ENCODE assay signal across 14 cellular contexts in genomic region chr13:106513025-106513424, GRCh38. TPM values are rescaled to one million over a fixed set of nuclear protein-coding genes. Genes with fewer than 3 reads are reported as not detected.
DNase-seq lines count a peak whose midpoint lies in the region; ATAC-seq and TF ChIP-seq lines count a peak whose summit lies in the region.
"Had no signal": no experiment of that assay in that cellular context is flagged by ENCODE, and none has a peak within 500 bp of the region (broad histone marks: within the 10 kb centered on the region; RNA-seq: fewer than 3 reads in every experiment).

No MANE protein-coding gene starts in this region.

- H3K27ac Mint-ChIP-seq in activated T-helper 2 cell treated with anti-CD3 and anti-CD28 coated beads, Interferon-gamma antibody, Interleukin-2, Interleukin-4, amounts not matched to agents 10 μg/mL and 5 μg/mL and 100 μg/mL, durations not matched to agents 14 hours and 24 hours and 36 hours: no peak overlapping the region
- H3K27ac Mint-ChIP-seq: activated CD4-positive, alpha-beta T cell treated with anti-CD3 and anti-CD28 coated beads for 36 hours; T-cell had no signal

- CTCF ChIA-PET in HEK293T (lab: Yijun Ruan, JAX): no interaction called here

- peak overlapping the region; percentile 6 for H3K27ac ChIP-seq in angular gyrus (ENCODE audit: low read depth, low read length)
- H3K27ac ChIP-seq: C4-2B had no signal

- peak overlapping the region; percentile 26 for H3K4me2 ChIP-seq in skeletal muscle satellite cell (ENCODE audit: low read length)

- TF ChIP-seq CTCF in GM13976 (IDR thresholded peaks at IDR 0.05; ENCODE audit: borderline replicate concordance, control extremely low read depth, extremely low read depth, insufficient read depth, missing control alignments): no peak

- no peak for DNase-seq in HEK293T (ENCODE audit: extremely low spot score)
- DNase-seq in foreskin melanocyte: peak; percentile 61
- DNase-seq in GM13976 (ENCODE audit: low spot score): no peak
- DNase-seq in activated T-cell treated with anti-CD3 and anti-CD28 coated beads, Interleukin-2, amount 50 U/mL, for 4 hours: no peak
- no peak for DNase-seq in activated T-helper 2 cell treated with anti-CD3 and anti-CD28 coated beads, Interferon-gamma antibody, Interleukin-2, Interleukin-4, amounts not matched to agents 10 μg/mL and 5 μg/mL and 100 μg/mL, durations not matched to agents 14 hours and 24 hours and 36 hours (ENCODE audit: low spot score)
- DNase-seq: activated CD4-positive, alpha-beta T cell treated with anti-CD3 and anti-CD28 coated beads for 36 hours; H7; NCI-H2227 treated with DMSO at 0.1 percent for 48 hours; T-cell had no signal

- peaks cover 35% of the 10 kb centered on the region for H3K4me1 ChIP-seq in skeletal muscle satellite cell (ENCODE audit: control insufficient read depth, insufficient read depth, low read length)

- H3K27me3 Mint-ChIP-seq in activated T-cell treated with anti-CD3 and anti-CD28 coated beads, Interleukin-2, amount 50 U/mL, for 4 hours (ENCODE audit: low read depth): peaks cover 29% of the 10 kb centered on the region
- H3K27me3 Mint-ChIP-seq in activated T-helper 2 cell treated with anti-CD3 and anti-CD28 coated beads, Interferon-gamma antibody, Interleukin-2, Interleukin-4, amounts not matched to agents 10 μg/mL and 5 μg/mL and 100 μg/mL, durations not matched to agents 14 hours and 24 hours and 36 hours (ENCODE audit: low read depth): peaks cover 14% of the 10 kb centered on the region

- POLR2A ChIA-PET in HEK293T (lab: Yijun Ruan, JAX): no interaction called here

- no peaks in the 10 kb centered on the region for H3K27me3 ChIP-seq in skeletal muscle satellite cell (ENCODE audit: control insufficient read depth, insufficient read depth, low read length)

- H3K4me3 ChIP-seq in skeletal muscle satellite cell (ENCODE audit: low read length): no peak overlapping the region

- H3K9me3 ChIP-seq in skeletal muscle satellite cell (replicated peaks; ENCODE audit: low read length): no peaks in the 10 kb centered on the region

- in situ Hi-C loops in GM13976 (cut with MboI; ENCODE audit: low sequenced_read_pairs, unreplicated experiment): no loop called here

- H3K4me1 Mint-ChIP-seq in activated T-cell treated with anti-CD3 and anti-CD28 coated beads, Interleukin-2, amount 50 U/mL, for 4 hours (ENCODE audit: low read depth): no peaks in the 10 kb centered on the region
- peaks cover 2% of the 10 kb centered on the region for H3K4me1 Mint-ChIP-seq in activated T-helper 2 cell treated with anti-CD3 and anti-CD28 coated beads, Interferon-gamma antibody, Interleukin-2, Interleukin-4, amounts not matched to agents 10 μg/mL and 5 μg/mL and 100 μg/mL, durations not matched to agents 14 hours and 24 hours and 36 hours (ENCODE audit: low read depth)
- H3K4me1 Mint-ChIP-seq: T-cell had no signal

- ATAC-seq in activated T-cell treated with anti-CD3 and anti-CD28 coated beads, Interleukin-2, amount 50 U/mL, for 4 hours: no peak
- ATAC-seq in HG02678 (IDR thresholded peaks at IDR 0.05; ENCODE audit: unreplicated experiment): no peak
- ATAC-seq: activated CD4-positive, alpha-beta T cell treated with anti-CD3 and anti-CD28 coated beads for 36 hours; left lobe of liver; T-cell had no signal

- H3K36me3 Mint-ChIP-seq in activated T-cell treated with anti-CD3 and anti-CD28 coated beads, Interleukin-2, amount 50 U/mL, for 4 hours (ENCODE audit: insufficient read depth): no peaks in the 10 kb centered on the region
- no peaks in the 10 kb centered on the region for H3K36me3 Mint-ChIP-seq in activated T-helper 2 cell treated with anti-CD3 and anti-CD28 coated beads, Interferon-gamma antibody, Interleukin-2, Interleukin-4, amounts not matched to agents 10 μg/mL and 5 μg/mL and 100 μg/mL, durations not matched to agents 14 hours and 24 hours and 36 hours (ENCODE audit: low read depth)
- H3K36me3 Mint-ChIP-seq: T-cell had no signal

- H3K9ac ChIP-seq in skeletal muscle satellite cell (ENCODE audit: low read depth, low read length): no peak overlapping the region

- H3K9me3 Mint-ChIP-seq in activated T-cell treated with anti-CD3 and anti-CD28 coated beads, Interleukin-2, amount 50 U/mL, for 4 hours: no peaks in the 10 kb centered on the region
- H3K9me3 Mint-ChIP-seq in activated T-helper 2 cell treated with anti-CD3 and anti-CD28 coated beads, Interferon-gamma antibody, Interleukin-2, Interleukin-4, amounts not matched to agents 10 μg/mL and 5 μg/mL and 100 μg/mL, durations not matched to agents 14 hours and 24 hours and 36 hours: no peaks in the 10 kb centered on the region
- H3K9me3 Mint-ChIP-seq: T-cell had no signal

- peaks cover 29% of the 10 kb centered on the region for H3K36me3 ChIP-seq in skeletal muscle satellite cell (ENCODE audit: insufficient read depth, low read length)

- no peak overlapping the region for H3K4me3 Mint-ChIP-seq in activated T-cell treated with anti-CD3 and anti-CD28 coated beads, Interleukin-2, amount 50 U/mL, for 4 hours
- no peak overlapping the region for H3K4me3 Mint-ChIP-seq in activated T-helper 2 cell treated with anti-CD3 and anti-CD28 coated beads, Interferon-gamma antibody, Interleukin-2, Interleukin-4, amounts not matched to agents 10 μg/mL and 5 μg/mL and 100 μg/mL, durations not matched to agents 14 hours and 24 hours and 36 hours (ENCODE audit: low read depth)
- H3K4me3 Mint-ChIP-seq: activated CD4-positive, alpha-beta T cell treated with anti-CD3 and anti-CD28 coated beads for 36 hours; T-cell had no signal

- intact Hi-C loops in activated T-helper 2 cell treated with anti-CD3 and anti-CD28 coated beads, Interferon-gamma antibody, Interleukin-2, Interleukin-4, amounts not matched to agents 10 μg/mL and 5 μg/mL and 100 μg/mL, durations not matched to agents 14 hours and 24 hours and 36 hours (cut with micrococcal nuclease): no loop called here

TF ChIP-seq in HEK293T, 16 proteins besides CTCF, POLR2A, EP300 and RAD21:
- no peak for TF ChIP-seq ELF4 (IDR thresholded peaks at IDR 0.05)
- no peak for TF ChIP-seq NFRKB (IDR thresholded peaks at IDR 0.05)
- TF ChIP-seq HDGF (IDR thresholded peaks at IDR 0.05; ENCODE audit: borderline replicate concordance): no peak
- no peak for TF ChIP-seq TARDBP (IDR thresholded peaks at IDR 0.05)
- TF ChIP-seq FOXK2 (IDR thresholded peaks at IDR 0.05): no peak
- TF ChIP-seq BHLHE40 (IDR thresholded peaks at IDR 0.05; ENCODE audit: borderline replicate concordance): no peak
- TF ChIP-seq CTBP1 (IDR thresholded peaks at IDR 0.05; ENCODE audit: borderline replicate concordance): peak; percentile 37; the same call in 1 of the 2 replicates
- TF ChIP-seq SP1 (IDR thresholded peaks at IDR 0.05): no peak
- TF ChIP-seq ZNF384 (IDR thresholded peaks at IDR 0.05): no peak
- no peak for TF ChIP-seq LEF1 (IDR thresholded peaks at IDR 0.05; ENCODE audit: borderline replicate concordance)
- TF ChIP-seq PKNOX1 (IDR thresholded peaks at IDR 0.05): peak; percentile 71
- no peak for TF ChIP-seq L3MBTL2 (conservative IDR thresholded peaks at IDR 0.05)

RNA-seq across cellular contexts. Expression of gene EFNB2, which starts 22.4 kb away (rescaled TPM):
- total RNA-seq in skeletal muscle satellite cell (2012; rRNA removed): 4.6 and 6.1 TPM in 2 replicates
- total RNA-seq in activated T-cell treated with anti-CD3 and anti-CD28 coated beads, Interleukin-2, amount 50 U/mL, for 4 hours: under 1 TPM; 0.22 to 0.30 (median 0.29) TPM
- 0.21 and 0.25 TPM in 2 replicates for total RNA-seq in activated T-helper 2 cell treated with anti-CD3 and anti-CD28 coated beads, Interferon-gamma antibody, Interleukin-2, Interleukin-4, amounts not matched to agents 10 μg/mL and 5 μg/mL and 100 μg/mL, durations not matched to agents 14 hours and 24 hours and 36 hours

RNA-seq across cellular contexts. Expression of gene ARGLU1, which starts 54.9 kb away (rescaled TPM):
- total RNA-seq in skeletal muscle satellite cell (2012; rRNA removed): 25.3 and 36.0 TPM in 2 replicates
- total RNA-seq in activated T-cell treated with anti-CD3 and anti-CD28 coated beads, Interleukin-2, amount 50 U/mL, for 4 hours: 10 to 100 TPM; 71.9 to 78.9 (median 73.2) TPM
- 90.4 and 92.7 TPM in 2 replicates for total RNA-seq in activated T-helper 2 cell treated with anti-CD3 and anti-CD28 coated beads, Interferon-gamma antibody, Interleukin-2, Interleukin-4, amounts not matched to agents 10 μg/mL and 5 μg/mL and 100 μg/mL, durations not matched to agents 14 hours and 24 hours and 36 hours
